In genomic region chr20:62591591-62591990, GRCh38 we compare ENCODE assay signal across 21 cellular contexts. TPM values are rescaled to one million over a fixed set of nuclear protein-coding genes. Genes with fewer than 3 reads are reported as not detected.
"Had no signal": no experiment of that assay in that cellular context is flagged by ENCODE, and none has a peak within 500 bp of the region (broad histone marks: within the 10 kb centered on the region; RNA-seq: fewer than 3 reads in every experiment).

No MANE protein-coding gene starts in this region.

- H3K36me3 ChIP-seq: heart right ventricle, lower lobe of right lung, neural progenitor cell, sigmoid colon, tibial nerve, upper lobe of right lung had no signal

- DNase-seq: effector CD8-positive, alpha-beta T cell; heart right ventricle; islet precursor cell; lower lobe of right lung; midbrain; sigmoid colon; stimulated activated CD4-positive, alpha-beta T cell treated with anti-CD3 and anti-CD28 coated beads, Interleukin-2, amount 100 ng/mL, for 24 hours; stimulated activated CD4-positive, alpha-beta T cell treated with anti-CD3 and anti-CD28 coated beads, Interleukin-4, amount 100 ng/mL, for 4 hours; stimulated activated naive B cell treated with anti-CD40 and anti-IgM and Interleukin-4, amounts not matched to agents 10 μg/mL and 1 μg/mL and 100 μg/mL, for 72 hours; stimulated activated naive CD8-positive, alpha-beta T cell treated with anti-CD3 and anti-CD28 coated beads, Interleukin-15, amount 100 ng/mL, for 72 hours; testis; upper lobe of right lung had no signal

- H3K9me3 ChIP-seq: heart right ventricle, lower lobe of right lung, sigmoid colon, testis, tibial nerve, upper lobe of right lung had no signal

- ATAC-seq: heart right ventricle; left lobe of liver; lower lobe of right lung; natural killer cell treated with Interleukin-12 subunit alpha and Interleukin-12 subunit beta and Interleukin-15 and Interleukin-18, amount 100 ng/mL, for 72 hours; stimulated activated naive B cell treated with anti-CD40 and anti-IgM and Interleukin-4, amounts not matched to agents 10 μg/mL and 1 μg/mL and 100 μg/mL, for 72 hours; stimulated activated naive CD8-positive, alpha-beta T cell treated with anti-CD3 and anti-CD28 coated beads, Interleukin-15, amount 100 ng/mL, for 72 hours; upper lobe of right lung had no signal

- FAIRE-seq: frontal cortex had no signal

- H3K4me1 ChIP-seq: neural progenitor cell, testis, upper lobe of right lung had no signal

- H3K27ac ChIP-seq: coronary artery, heart right ventricle, lower lobe of right lung, neural progenitor cell, sigmoid colon, skin epidermis, testis, tibial nerve, upper lobe of right lung had no signal

- H2AFZ ChIP-seq: neural progenitor cell had no signal

- H3K4me2 ChIP-seq: neural progenitor cell had no signal

- H3K27me3 ChIP-seq: testis had no signal

- H3K9ac ChIP-seq: neural progenitor cell had no signal

- H3K4me3 ChIP-seq: coronary artery, heart right ventricle, lower lobe of right lung, neural progenitor cell, sigmoid colon, skin epidermis, testis, tibial nerve, upper lobe of right lung had no signal

RNA-seq across cellular contexts. Expression of gene SLCO4A1, which starts 50.7 kb away (rescaled TPM):
- total RNA-seq: chondrocyte had no signal
- polyA plus RNA-seq: fibroblast of lung had no signal
